In the genomic region with DNA sequence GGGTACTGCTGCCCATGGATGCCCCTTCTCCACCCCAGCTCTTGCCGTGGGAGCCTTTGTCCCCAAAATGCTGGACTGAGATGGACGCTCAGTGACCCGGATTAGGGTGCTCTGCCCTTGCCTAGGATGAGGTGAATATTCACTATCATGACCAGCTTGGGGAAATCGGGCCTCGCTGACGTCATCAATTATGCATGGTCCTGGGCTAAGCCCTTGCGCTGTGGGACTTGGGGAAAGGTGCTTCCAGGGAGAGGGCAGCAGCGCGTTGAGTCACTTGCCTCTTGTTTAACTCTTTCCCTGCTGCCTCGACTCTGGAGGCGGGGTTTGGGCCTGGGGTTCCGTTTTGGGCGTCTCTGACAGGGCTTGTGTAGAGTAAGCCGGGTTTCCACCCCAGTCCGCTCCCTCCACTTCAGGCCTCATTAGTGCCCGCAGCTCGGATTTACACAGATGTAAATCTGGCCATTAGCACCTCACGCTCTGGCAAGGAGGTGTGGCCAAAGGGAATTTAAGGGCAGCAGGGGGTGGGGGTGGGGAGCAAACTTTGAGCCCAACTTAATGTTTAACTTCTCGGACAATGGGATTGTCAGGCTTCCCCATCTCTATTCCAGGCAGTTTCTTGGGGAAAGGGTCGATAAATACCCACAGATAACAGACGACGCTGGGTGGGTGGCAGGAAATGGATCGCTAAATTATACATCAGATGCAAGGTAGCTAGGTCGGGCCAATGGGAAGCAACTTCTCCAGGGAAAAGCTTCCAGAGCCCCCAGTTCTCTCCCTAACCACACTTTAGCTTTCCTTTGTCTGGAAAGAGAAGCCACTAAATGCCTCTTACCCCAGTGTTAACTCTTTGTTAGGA, we compare ENCODE assay signal across 1 cellular context.
TF ChIP-seq lines count a peak whose summit lies in the region.

No MANE protein-coding gene starts in this region.

TF ChIP-seq in HepG2, 621 proteins besides CTCF, POLR2A, EP300 and RAD21 (continued from another document and continues in another):
- TF ChIP-seq, protein P1, sequence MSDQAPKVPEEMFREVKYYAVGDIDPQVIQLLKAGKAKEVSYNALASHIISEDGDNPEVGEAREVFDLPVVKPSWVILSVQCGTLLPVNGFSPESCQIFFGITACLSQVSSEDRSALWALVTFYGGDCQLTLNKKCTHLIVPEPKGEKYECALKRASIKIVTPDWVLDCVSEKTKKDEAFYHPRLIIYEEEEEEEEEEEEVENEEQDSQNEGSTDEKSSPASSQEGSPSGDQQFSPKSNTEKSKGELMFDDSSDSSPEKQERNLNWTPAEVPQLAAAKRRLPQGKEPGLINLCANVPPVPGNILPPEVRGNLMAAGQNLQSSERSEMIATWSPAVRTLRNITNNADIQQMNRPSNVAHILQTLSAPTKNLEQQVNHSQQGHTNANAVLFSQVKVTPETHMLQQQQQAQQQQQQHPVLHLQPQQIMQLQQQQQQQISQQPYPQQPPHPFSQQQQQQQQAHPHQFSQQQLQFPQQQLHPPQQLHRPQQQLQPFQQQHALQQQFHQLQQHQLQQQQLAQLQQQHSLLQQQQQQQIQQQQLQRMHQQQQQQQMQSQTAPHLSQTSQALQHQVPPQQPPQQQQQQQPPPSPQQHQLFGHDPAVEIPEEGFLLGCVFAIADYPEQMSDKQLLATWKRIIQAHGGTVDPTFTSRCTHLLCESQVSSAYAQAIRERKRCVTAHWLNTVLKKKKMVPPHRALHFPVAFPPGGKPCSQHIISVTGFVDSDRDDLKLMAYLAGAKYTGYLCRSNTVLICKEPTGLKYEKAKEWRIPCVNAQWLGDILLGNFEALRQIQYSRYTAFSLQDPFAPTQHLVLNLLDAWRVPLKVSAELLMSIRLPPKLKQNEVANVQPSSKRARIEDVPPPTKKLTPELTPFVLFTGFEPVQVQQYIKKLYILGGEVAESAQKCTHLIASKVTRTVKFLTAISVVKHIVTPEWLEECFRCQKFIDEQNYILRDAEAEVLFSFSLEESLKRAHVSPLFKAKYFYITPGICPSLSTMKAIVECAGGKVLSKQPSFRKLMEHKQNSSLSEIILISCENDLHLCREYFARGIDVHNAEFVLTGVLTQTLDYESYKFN (CRISPR knock-in tag; conservative IDR thresholded peaks at IDR 0.05), result peak; percentile 93
- no peak for TF ChIP-seq ZNF460 (CRISPR knock-in tag; IDR thresholded peaks at IDR 0.05; ENCODE audit: borderline replicate concordance)
- TF ChIP-seq GPN1 (CRISPR knock-in tag; IDR thresholded peaks at IDR 0.05; ENCODE audit: borderline replicate concordance), result no peak
- peak; percentile 49; the same call in 1 of the 2 replicates for TF ChIP-seq GFI1 (CRISPR knock-in tag; IDR thresholded peaks at IDR 0.05; ENCODE audit: borderline replicate concordance)
- TF ChIP-seq ZNF17 (CRISPR knock-in tag; IDR thresholded peaks at IDR 0.05), result no peak
- TF ChIP-seq YEATS2 (CRISPR knock-in tag; IDR thresholded peaks at IDR 0.05; ENCODE audit: borderline replicate concordance), result no peak
- TF ChIP-seq MTA1 (CRISPR knock-in tag; IDR thresholded peaks at IDR 0.05; ENCODE audit: borderline replicate concordance), result peak; percentile 90; the same call in 1 of the 2 replicates
- no peak for TF ChIP-seq ZNF383 (CRISPR knock-in tag; IDR thresholded peaks at IDR 0.05; ENCODE audit: borderline replicate concordance)
- peak; percentile 76; the same call in 1 of the 2 replicates for TF ChIP-seq XBP1 (CRISPR knock-in tag; IDR thresholded peaks at IDR 0.05)
- TF ChIP-seq MEF2D (CRISPR knock-in tag; IDR thresholded peaks at IDR 0.05), result no peak; the same call in 1 of the 2 replicates
- peak; percentile 33; the same call in 1 of the 2 replicates for TF ChIP-seq HOXA9 (CRISPR knock-in tag; IDR thresholded peaks at IDR 0.05; ENCODE audit: borderline replicate concordance)
- TF ChIP-seq TOPORS (CRISPR knock-in tag; IDR thresholded peaks at IDR 0.05), result peak; percentile 62; the same call in 1 of the 2 replicates
- TF ChIP-seq ZNF333 (CRISPR knock-in tag; IDR thresholded peaks at IDR 0.05; ENCODE audit: borderline replicate concordance), result 0 out of 2 replicates have a peak, but pooled peaks have one; percentile 50
- TF ChIP-seq CREM (IDR thresholded peaks at IDR 0.05), result peak; percentile 90
- no peak for TF ChIP-seq CREM (CRISPR knock-in tag; IDR thresholded peaks at IDR 0.05)
- no peak for TF ChIP-seq ZNF33B (CRISPR knock-in tag; IDR thresholded peaks at IDR 0.05)
- peak; percentile 84; the same call in 1 of the 2 replicates for TF ChIP-seq ZNF709 (CRISPR knock-in tag; IDR thresholded peaks at IDR 0.05)
- TF ChIP-seq MIXL1 (CRISPR knock-in tag; IDR thresholded peaks at IDR 0.05), result peak; percentile 81
- no peak for TF ChIP-seq KMT2B (CRISPR knock-in tag; IDR thresholded peaks at IDR 0.05)
- no peak for TF ChIP-seq RBM22 (optimal IDR thresholded peaks at IDR 0.05; ENCODE audit: low read length)
- TF ChIP-seq, protein P2, sequence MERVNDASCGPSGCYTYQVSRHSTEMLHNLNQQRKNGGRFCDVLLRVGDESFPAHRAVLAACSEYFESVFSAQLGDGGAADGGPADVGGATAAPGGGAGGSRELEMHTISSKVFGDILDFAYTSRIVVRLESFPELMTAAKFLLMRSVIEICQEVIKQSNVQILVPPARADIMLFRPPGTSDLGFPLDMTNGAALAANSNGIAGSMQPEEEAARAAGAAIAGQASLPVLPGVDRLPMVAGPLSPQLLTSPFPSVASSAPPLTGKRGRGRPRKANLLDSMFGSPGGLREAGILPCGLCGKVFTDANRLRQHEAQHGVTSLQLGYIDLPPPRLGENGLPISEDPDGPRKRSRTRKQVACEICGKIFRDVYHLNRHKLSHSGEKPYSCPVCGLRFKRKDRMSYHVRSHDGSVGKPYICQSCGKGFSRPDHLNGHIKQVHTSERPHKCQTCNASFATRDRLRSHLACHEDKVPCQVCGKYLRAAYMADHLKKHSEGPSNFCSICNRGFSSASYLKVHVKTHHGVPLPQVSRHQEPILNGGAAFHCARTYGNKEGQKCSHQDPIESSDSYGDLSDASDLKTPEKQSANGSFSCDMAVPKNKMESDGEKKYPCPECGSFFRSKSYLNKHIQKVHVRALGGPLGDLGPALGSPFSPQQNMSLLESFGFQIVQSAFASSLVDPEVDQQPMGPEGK (CRISPR knock-in tag; IDR thresholded peaks at IDR 0.05), result peak; percentile 16; the same call in 1 of the 2 replicates
- TF ChIP-seq GTF2F1 (IDR thresholded peaks at IDR 0.05; ENCODE audit: low read length), result no peak
- peak; percentile 72 for TF ChIP-seq POLR2AphosphoS5 (IDR thresholded peaks at IDR 0.05; ENCODE audit: low read depth, low read length)
- no peak for TF ChIP-seq ZNF138 (CRISPR knock-in tag; IDR thresholded peaks at IDR 0.05; ENCODE audit: low read depth)
- no peak for TF ChIP-seq ZNF432 (CRISPR knock-in tag; IDR thresholded peaks at IDR 0.05; ENCODE audit: borderline replicate concordance)
- TF ChIP-seq, protein P3, sequence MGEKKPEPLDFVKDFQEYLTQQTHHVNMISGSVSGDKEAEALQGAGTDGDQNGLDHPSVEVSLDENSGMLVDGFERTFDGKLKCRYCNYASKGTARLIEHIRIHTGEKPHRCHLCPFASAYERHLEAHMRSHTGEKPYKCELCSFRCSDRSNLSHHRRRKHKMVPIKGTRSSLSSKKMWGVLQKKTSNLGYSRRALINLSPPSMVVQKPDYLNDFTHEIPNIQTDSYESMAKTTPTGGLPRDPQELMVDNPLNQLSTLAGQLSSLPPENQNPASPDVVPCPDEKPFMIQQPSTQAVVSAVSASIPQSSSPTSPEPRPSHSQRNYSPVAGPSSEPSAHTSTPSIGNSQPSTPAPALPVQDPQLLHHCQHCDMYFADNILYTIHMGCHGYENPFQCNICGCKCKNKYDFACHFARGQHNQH (CRISPR knock-in tag; IDR thresholded peaks at IDR 0.05), result no peak
- TF ChIP-seq, protein P4, sequence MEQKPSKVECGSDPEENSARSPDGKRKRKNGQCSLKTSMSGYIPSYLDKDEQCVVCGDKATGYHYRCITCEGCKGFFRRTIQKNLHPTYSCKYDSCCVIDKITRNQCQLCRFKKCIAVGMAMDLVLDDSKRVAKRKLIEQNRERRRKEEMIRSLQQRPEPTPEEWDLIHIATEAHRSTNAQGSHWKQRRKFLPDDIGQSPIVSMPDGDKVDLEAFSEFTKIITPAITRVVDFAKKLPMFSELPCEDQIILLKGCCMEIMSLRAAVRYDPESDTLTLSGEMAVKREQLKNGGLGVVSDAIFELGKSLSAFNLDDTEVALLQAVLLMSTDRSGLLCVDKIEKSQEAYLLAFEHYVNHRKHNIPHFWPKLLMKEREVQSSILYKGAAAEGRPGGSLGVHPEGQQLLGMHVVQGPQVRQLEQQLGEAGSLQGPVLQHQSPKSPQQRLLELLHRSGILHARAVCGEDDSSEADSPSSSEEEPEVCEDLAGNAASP (CRISPR knock-in tag; IDR thresholded peaks at IDR 0.05; ENCODE audit: borderline replicate concordance), result peak; percentile 58; the same call in 1 of the 2 replicates
- no peak; the same call in 1 of the 2 replicates for TF ChIP-seq RXRB (CRISPR knock-in tag; IDR thresholded peaks at IDR 0.05; ENCODE audit: borderline replicate concordance)
- no peak for TF ChIP-seq ZSCAN22 (CRISPR knock-in tag; IDR thresholded peaks at IDR 0.05)
- no peak for TF ChIP-seq ZNF441 (CRISPR knock-in tag; IDR thresholded peaks at IDR 0.05; ENCODE audit: borderline replicate concordance)
- TF ChIP-seq, protein P5, sequence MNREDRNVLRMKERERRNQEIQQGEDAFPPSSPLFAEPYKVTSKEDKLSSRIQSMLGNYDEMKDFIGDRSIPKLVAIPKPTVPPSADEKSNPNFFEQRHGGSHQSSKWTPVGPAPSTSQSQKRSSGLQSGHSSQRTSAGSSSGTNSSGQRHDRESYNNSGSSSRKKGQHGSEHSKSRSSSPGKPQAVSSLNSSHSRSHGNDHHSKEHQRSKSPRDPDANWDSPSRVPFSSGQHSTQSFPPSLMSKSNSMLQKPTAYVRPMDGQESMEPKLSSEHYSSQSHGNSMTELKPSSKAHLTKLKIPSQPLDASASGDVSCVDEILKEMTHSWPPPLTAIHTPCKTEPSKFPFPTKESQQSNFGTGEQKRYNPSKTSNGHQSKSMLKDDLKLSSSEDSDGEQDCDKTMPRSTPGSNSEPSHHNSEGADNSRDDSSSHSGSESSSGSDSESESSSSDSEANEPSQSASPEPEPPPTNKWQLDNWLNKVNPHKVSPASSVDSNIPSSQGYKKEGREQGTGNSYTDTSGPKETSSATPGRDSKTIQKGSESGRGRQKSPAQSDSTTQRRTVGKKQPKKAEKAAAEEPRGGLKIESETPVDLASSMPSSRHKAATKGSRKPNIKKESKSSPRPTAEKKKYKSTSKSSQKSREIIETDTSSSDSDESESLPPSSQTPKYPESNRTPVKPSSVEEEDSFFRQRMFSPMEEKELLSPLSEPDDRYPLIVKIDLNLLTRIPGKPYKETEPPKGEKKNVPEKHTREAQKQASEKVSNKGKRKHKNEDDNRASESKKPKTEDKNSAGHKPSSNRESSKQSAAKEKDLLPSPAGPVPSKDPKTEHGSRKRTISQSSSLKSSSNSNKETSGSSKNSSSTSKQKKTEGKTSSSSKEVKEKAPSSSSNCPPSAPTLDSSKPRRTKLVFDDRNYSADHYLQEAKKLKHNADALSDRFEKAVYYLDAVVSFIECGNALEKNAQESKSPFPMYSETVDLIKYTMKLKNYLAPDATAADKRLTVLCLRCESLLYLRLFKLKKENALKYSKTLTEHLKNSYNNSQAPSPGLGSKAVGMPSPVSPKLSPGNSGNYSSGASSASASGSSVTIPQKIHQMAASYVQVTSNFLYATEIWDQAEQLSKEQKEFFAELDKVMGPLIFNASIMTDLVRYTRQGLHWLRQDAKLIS (CRISPR knock-in tag; IDR thresholded peaks at IDR 0.05), result peak; percentile 75; the same call in 1 of the 2 replicates
- TF ChIP-seq KLF16 (CRISPR knock-in tag; IDR thresholded peaks at IDR 0.05), result no peak
- TF ChIP-seq, protein P6, sequence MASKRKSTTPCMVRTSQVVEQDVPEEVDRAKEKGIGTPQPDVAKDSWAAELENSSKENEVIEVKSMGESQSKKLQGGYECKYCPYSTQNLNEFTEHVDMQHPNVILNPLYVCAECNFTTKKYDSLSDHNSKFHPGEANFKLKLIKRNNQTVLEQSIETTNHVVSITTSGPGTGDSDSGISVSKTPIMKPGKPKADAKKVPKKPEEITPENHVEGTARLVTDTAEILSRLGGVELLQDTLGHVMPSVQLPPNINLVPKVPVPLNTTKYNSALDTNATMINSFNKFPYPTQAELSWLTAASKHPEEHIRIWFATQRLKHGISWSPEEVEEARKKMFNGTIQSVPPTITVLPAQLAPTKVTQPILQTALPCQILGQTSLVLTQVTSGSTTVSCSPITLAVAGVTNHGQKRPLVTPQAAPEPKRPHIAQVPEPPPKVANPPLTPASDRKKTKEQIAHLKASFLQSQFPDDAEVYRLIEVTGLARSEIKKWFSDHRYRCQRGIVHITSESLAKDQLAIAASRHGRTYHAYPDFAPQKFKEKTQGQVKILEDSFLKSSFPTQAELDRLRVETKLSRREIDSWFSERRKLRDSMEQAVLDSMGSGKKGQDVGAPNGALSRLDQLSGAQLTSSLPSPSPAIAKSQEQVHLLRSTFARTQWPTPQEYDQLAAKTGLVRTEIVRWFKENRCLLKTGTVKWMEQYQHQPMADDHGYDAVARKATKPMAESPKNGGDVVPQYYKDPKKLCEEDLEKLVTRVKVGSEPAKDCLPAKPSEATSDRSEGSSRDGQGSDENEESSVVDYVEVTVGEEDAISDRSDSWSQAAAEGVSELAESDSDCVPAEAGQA (IDR thresholded peaks at IDR 0.05; ENCODE audit: low read depth), result no peak
- TF ChIP-seq, protein P6 (CRISPR knock-in tag; IDR thresholded peaks at IDR 0.05; ENCODE audit: borderline replicate concordance), result no peak
- peak; percentile 65; the same call in 1 of the 2 replicates for TF ChIP-seq ZBTB7A (CRISPR knock-in tag; IDR thresholded peaks at IDR 0.05)
- TF ChIP-seq, protein P7, sequence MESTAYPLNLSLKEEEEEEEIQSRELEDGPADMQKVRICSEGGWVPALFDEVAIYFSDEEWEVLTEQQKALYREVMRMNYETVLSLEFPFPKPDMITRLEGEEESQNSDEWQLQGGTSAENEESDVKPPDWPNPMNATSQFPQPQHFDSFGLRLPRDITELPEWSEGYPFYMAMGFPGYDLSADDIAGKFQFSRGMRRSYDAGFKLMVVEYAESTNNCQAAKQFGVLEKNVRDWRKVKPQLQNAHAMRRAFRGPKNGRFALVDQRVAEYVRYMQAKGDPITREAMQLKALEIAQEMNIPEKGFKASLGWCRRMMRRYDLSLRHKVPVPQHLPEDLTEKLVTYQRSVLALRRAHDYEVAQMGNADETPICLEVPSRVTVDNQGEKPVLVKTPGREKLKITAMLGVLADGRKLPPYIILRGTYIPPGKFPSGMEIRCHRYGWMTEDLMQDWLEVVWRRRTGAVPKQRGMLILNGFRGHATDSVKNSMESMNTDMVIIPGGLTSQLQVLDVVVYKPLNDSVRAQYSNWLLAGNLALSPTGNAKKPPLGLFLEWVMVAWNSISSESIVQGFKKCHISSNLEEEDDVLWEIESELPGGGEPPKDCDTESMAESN (CRISPR knock-in tag; conservative IDR thresholded peaks at IDR 0.05), result no peak
- TF ChIP-seq SSRP1 (CRISPR knock-in tag; IDR thresholded peaks at IDR 0.05), result no peak
- TF ChIP-seq AHR (CRISPR knock-in tag; IDR thresholded peaks at IDR 0.05), result no peak
